19 cellular contexts compared by ENCODE assay signal in genomic region chrX:121871122-121871521, GRCh38.
DNase-seq lines count a peak whose midpoint lies in the region; ATAC-seq and TF ChIP-seq lines count a peak whose summit lies in the region.
"Had no signal": no experiment of that assay in that cellular context is flagged by ENCODE, and none has a peak within 500 bp of the region (broad histone marks: within the 10 kb centered on the region; RNA-seq: fewer than 3 reads in every experiment).

No MANE protein-coding gene starts in this region.

- TF ChIP-seq POLR2A in sigmoid colon (IDR thresholded peaks at IDR 0.05): no peak

- intact Hi-C loops in sigmoid colon (cut with DNase I): no loop called here

- H3K36me3 ChIP-seq in sigmoid colon: no peaks in the 10 kb centered on the region
- H3K36me3 ChIP-seq: BLaER1 treated with 17β-estradiol and CSF1 and Interleukin-3, amounts not matched to agents 10 nM and 100 nM had no signal

- no peaks in the 10 kb centered on the region for H3K36me3 Mint-ChIP-seq in chondrocyte (ENCODE audit: low read depth)
- no peaks in the 10 kb centered on the region for H3K36me3 Mint-ChIP-seq in activated T-cell treated with anti-CD3 and anti-CD28 coated beads, Interleukin-2, amount 50 U/mL, for 72 hours (ENCODE audit: insufficient read depth in 2 of 2)
- H3K36me3 Mint-ChIP-seq: CD14-positive monocyte; CD4-positive, alpha-beta memory T cell; CD4-positive, CD25-positive, alpha-beta regulatory T cell; CD8-positive, alpha-beta memory T cell had no signal

- H3K4me3 Mint-ChIP-seq in chondrocyte (ENCODE audit: unreplicated experiment): no peak overlapping the region
- H3K4me3 Mint-ChIP-seq in activated T-cell treated with anti-CD3 and anti-CD28 coated beads, Interleukin-2, amount 50 U/mL, for 72 hours: no peak overlapping the region
- H3K4me3 Mint-ChIP-seq: B cell; CD14-positive monocyte; CD4-positive, alpha-beta memory T cell; CD4-positive, CD25-positive, alpha-beta regulatory T cell; CD8-positive, alpha-beta memory T cell had no signal

- H3K4me1 ChIP-seq in sigmoid colon: no peaks in the 10 kb centered on the region
- H3K4me1 ChIP-seq: A549; BLaER1 treated with 17β-estradiol and CSF1 and Interleukin-3, amounts not matched to agents 10 nM and 100 nM had no signal

- no peak overlapping the region for H3K4me3 ChIP-seq in sigmoid colon
- H3K4me3 ChIP-seq: A549; BLaER1 treated with 17β-estradiol and CSF1 and Interleukin-3, amounts not matched to agents 10 nM and 100 nM had no signal

- H3K27ac ChIP-seq in C4-2B: peak overlapping the region; percentile 54
- H3K27ac ChIP-seq in sigmoid colon: no peak overlapping the region
- H3K27ac ChIP-seq: 22Rv1; A549; BLaER1 treated with 17β-estradiol and CSF1 and Interleukin-3, amounts not matched to agents 10 nM and 100 nM had no signal

- no peaks in the 10 kb centered on the region for H3K27me3 ChIP-seq in sigmoid colon

- DNase-seq in chondrocyte (ENCODE audit: low spot score): peak; percentile 56
- peak; percentile 57 for DNase-seq in sigmoid colon
- no peak for DNase-seq in COR-L47 (lab: John Stamatoyannopoulos, UW)
- no peak for DNase-seq in activated T-cell treated with anti-CD3 and anti-CD28 coated beads, Interleukin-2, amount 50 U/mL, for 72 hours
- DNase-seq in OCI-M2 (lab: John Stamatoyannopoulos, UW; ENCODE audit: unreplicated experiment): no peak
- DNase-seq: AML-193; CD4-positive, alpha-beta memory T cell; CD4-positive, CD25-positive, alpha-beta regulatory T cell; CD8-positive, alpha-beta memory T cell; DMS 273 treated with DMSO at 0.1 percent for 48 hours; DMS153; DMS79 treated with DMSO at 0.1 percent for 48 hours; GF-D8 had no signal

- peaks cover 3% of the 10 kb centered on the region for H3K27me3 Mint-ChIP-seq in chondrocyte (ENCODE audit: low read depth)
- H3K27me3 Mint-ChIP-seq in activated T-cell treated with anti-CD3 and anti-CD28 coated beads, Interleukin-2, amount 50 U/mL, for 72 hours (ENCODE audit: low read depth): no peaks in the 10 kb centered on the region
- H3K27me3 Mint-ChIP-seq: B cell; CD4-positive, alpha-beta memory T cell; CD4-positive, CD25-positive, alpha-beta regulatory T cell; CD8-positive, alpha-beta memory T cell had no signal

- no peaks in the 10 kb centered on the region for H3K4me1 Mint-ChIP-seq in chondrocyte (ENCODE audit: low read depth)
- H3K4me1 Mint-ChIP-seq in activated T-cell treated with anti-CD3 and anti-CD28 coated beads, Interleukin-2, amount 50 U/mL, for 72 hours (ENCODE audit: low read depth): no peaks in the 10 kb centered on the region
- H3K4me1 Mint-ChIP-seq: B cell; CD14-positive monocyte; CD4-positive, alpha-beta memory T cell; CD4-positive, CD25-positive, alpha-beta regulatory T cell; CD8-positive, alpha-beta memory T cell had no signal

- no peaks in the 10 kb centered on the region for H3K9me3 Mint-ChIP-seq in chondrocyte (ENCODE audit: low read depth)
- H3K9me3 Mint-ChIP-seq in activated T-cell treated with anti-CD3 and anti-CD28 coated beads, Interleukin-2, amount 50 U/mL, for 72 hours: no peaks in the 10 kb centered on the region
- H3K9me3 Mint-ChIP-seq: CD4-positive, alpha-beta memory T cell had no signal

- H3K27ac Mint-ChIP-seq in chondrocyte (ENCODE audit: unreplicated experiment): no peak overlapping the region
- no peak overlapping the region for H3K27ac Mint-ChIP-seq in activated T-cell treated with anti-CD3 and anti-CD28 coated beads, Interleukin-2, amount 50 U/mL, for 72 hours
- H3K27ac Mint-ChIP-seq: B cell; CD14-positive monocyte; CD4-positive, alpha-beta memory T cell; CD4-positive, CD25-positive, alpha-beta regulatory T cell; CD8-positive, alpha-beta memory T cell had no signal

- no peaks in the 10 kb centered on the region for H3K9me3 ChIP-seq in sigmoid colon
- H3K9me3 ChIP-seq: A549 had no signal

- no peak for ATAC-seq in activated T-cell treated with anti-CD3 and anti-CD28 coated beads, Interleukin-2, amount 50 U/mL, for 72 hours (replicated peaks in 1 of 2)
- ATAC-seq: A549 had no signal

- TF ChIP-seq EP300 in sigmoid colon (IDR thresholded peaks at IDR 0.05): no peak

- WGBS in sigmoid colon, 2 donors: 97 to 98% methylated on average over 12 of the region's 12 CpGs

- TF ChIP-seq CTCF in C4-2B (conservative IDR thresholded peaks at IDR 0.05) (no peak), chondrocyte (IDR thresholded peaks at IDR 0.05) (no peak), sigmoid colon (IDR thresholded peaks at IDR 0.05) (no peak)

Comparison
In these comparisons a context has a peak if more than half of its experiments do, and no peak if none do; other contexts are left out.
1. DNase-seq: peak in chondrocyte (single experiment) and sigmoid colon (single experiment); none in COR-L47 (single experiment), activated T-cell treated with anti-CD3 and anti-CD28 coated beads, Interleukin-2, amount 50 U/mL, for 72 hours (0 of 2) and OCI-M2 (single experiment).